ENCODE assay signal across 29 cellular contexts in the genomic region with DNA sequence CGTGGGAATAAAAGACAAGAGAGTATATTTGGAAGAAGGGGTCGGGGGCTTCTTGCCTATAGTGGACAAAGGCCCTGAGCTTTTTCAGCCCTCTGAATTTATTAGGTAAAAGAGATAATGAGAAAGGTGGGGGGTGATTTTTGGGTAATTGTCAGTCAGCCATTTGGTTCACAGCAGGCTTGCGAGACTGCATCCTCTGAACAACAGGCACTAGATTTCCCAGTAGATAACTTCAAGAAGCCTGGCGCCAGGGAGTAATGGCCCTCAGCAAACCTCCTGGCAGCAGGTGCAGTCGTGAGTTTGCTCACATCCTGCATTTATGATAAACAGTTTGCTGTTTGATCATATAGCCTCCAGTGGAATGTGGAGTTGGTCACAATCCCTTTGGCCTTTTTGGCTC.
"Had no signal": no experiment of that assay in that cellular context is flagged by ENCODE, and none has a peak within 500 bp of the region (broad histone marks: within the 10 kb centered on the region; RNA-seq: fewer than 3 reads in every experiment).

No MANE protein-coding gene starts in this region.

- H3K4me1 ChIP-seq: colonic mucosa, esophagus muscularis mucosa, esophagus squamous epithelium, foreskin keratinocyte, gastrocnemius medialis, gastroesophageal sphincter, heart left ventricle, heart right ventricle had no signal

- H3K36me3 ChIP-seq: colonic mucosa, esophagus muscularis mucosa, esophagus squamous epithelium, gastrocnemius medialis, gastroesophageal sphincter, heart left ventricle, heart right ventricle had no signal

- H3K4me3 ChIP-seq: colonic mucosa, coronary artery, dorsolateral prefrontal cortex, esophagus muscularis mucosa, esophagus squamous epithelium, gastrocnemius medialis, gastroesophageal sphincter, heart left ventricle, heart right ventricle, hepatocyte had no signal

- ATAC-seq: effector memory CD8-positive, alpha-beta T cell; esophagus mucosa; foreskin keratinocyte; gastrocnemius medialis; gastroesophageal sphincter; heart left ventricle; heart right ventricle had no signal

- FAIRE-seq: colon, endometrium, frontal cortex had no signal

- H3K27ac ChIP-seq: colonic mucosa, coronary artery, dorsolateral prefrontal cortex, epithelial cell of prostate, esophagus muscularis mucosa, esophagus squamous epithelium, foreskin keratinocyte, gastrocnemius medialis, gastroesophageal sphincter, heart left ventricle, heart right ventricle, hepatocyte had no signal

- H3K4me3 Mint-ChIP-seq: dendritic cell treated with granulocyte-macrophage colony-stimulating factor and Interleukin-4, amounts not matched to agents 40 ng/mL and 50 ng/mL, for 4 days; effector memory CD8-positive, alpha-beta T cell; endodermal cell had no signal

- H3K9me3 ChIP-seq: colonic mucosa, esophagus squamous epithelium, gastrocnemius medialis, gastroesophageal sphincter had no signal

- H2AFZ ChIP-seq: hepatocyte had no signal

- H3K27me3 Mint-ChIP-seq: dendritic cell treated with granulocyte-macrophage colony-stimulating factor and Interleukin-4, amounts not matched to agents 40 ng/mL and 50 ng/mL, for 4 days; effector memory CD8-positive, alpha-beta T cell had no signal

- H3K27me3 ChIP-seq: colonic mucosa, esophagus muscularis mucosa, esophagus squamous epithelium, foreskin keratinocyte, gastrocnemius medialis, gastroesophageal sphincter, hepatocyte had no signal

- H3K4me2 ChIP-seq: hepatocyte had no signal

- DNase-seq: colonic mucosa; cortex of kidney; dermis blood vessel endothelial cell; dorsolateral prefrontal cortex; effector CD4-positive, alpha-beta T cell; effector CD8-positive, alpha-beta T cell; effector memory CD4-positive, alpha-beta T cell; effector memory CD8-positive, alpha-beta T cell; endodermal cell; erythroblast; esophagus squamous epithelium; foreskin fibroblast; foreskin keratinocyte; foreskin melanocyte; gastrocnemius medialis; glutamatergic neuron; head of caudate nucleus; heart left ventricle; heart right ventricle had no signal

- H3K79me2 ChIP-seq: hepatocyte had no signal

- H3K9me3 Mint-ChIP-seq: endodermal cell had no signal
